Comparison of ENCODE assay signal across 1 cellular context in genomic region chr9:113742878-113743277, GRCh38.
A peak's percentile ranks its signal among the peaks of the same experiment; 100 is the strongest.
TF ChIP-seq lines count a peak whose summit lies in the region.

No MANE protein-coding gene starts in this region.

TF ChIP-seq in A549, 52 proteins besides CTCF, POLR2A, EP300 and RAD21 (continued from another document):
- 0 out of 2 replicates have a peak, but pooled peaks have one; percentile 16 for TF ChIP-seq MAX (IDR thresholded peaks at IDR 0.05)
